ENCODE assay signal across 23 cellular contexts in genomic region chrX:118221733-118222132, GRCh38.
"Had no signal": no experiment of that assay in that cellular context is flagged by ENCODE, and none has a peak within 500 bp of the region (broad histone marks: within the 10 kb centered on the region; RNA-seq: fewer than 3 reads in every experiment).

No MANE protein-coding gene starts in this region.

- FAIRE-seq: small intestine, TTC549 had no signal

- DNase-seq: activated CD4-positive, alpha-beta T cell treated with anti-CD3 and anti-CD28 coated beads for 4 hours; activated CD8-positive, alpha-beta T cell treated with anti-CD3 and anti-CD28 coated beads for 36 hours; activated effector memory CD4-positive, alpha-beta T cell treated with Interleukin-2 at 50 U/mL for 16 hours; activated naive CD4-positive, alpha-beta T cell treated with anti-CD3 and anti-CD28 coated beads, Interleukin-2, amount 50 U/mL, for 16 hours; activated T-cell treated with anti-CD3 and anti-CD28 coated beads, Interleukin-2, amount 50 U/mL, for 4 hours; adrenal gland; caudate nucleus; cortex of kidney; effector memory CD8-positive, alpha-beta T cell; hippocampal formation; mesenchymal stem cell; naive thymus-derived CD8-positive, alpha-beta T cell; posterior cingulate gyrus; right cardiac atrium; small intestine; stimulated activated CD4-positive, alpha-beta T cell treated with anti-CD3 and anti-CD28 coated beads, Interleukin-4, amount 100 ng/mL, for 24 hours; stimulated activated naive CD4-positive, alpha-beta T cell treated with Interleukin-2 at 50 U/mL for 16 hours; T-helper 2 cell; transverse colon had no signal

- H3K27ac Mint-ChIP-seq: activated CD8-positive, alpha-beta T cell treated with anti-CD3 and anti-CD28 coated beads for 36 hours; effector memory CD8-positive, alpha-beta T cell; naive thymus-derived CD8-positive, alpha-beta T cell; WTC11 had no signal

- H3K27me3 Mint-ChIP-seq: activated CD8-positive, alpha-beta T cell treated with anti-CD3 and anti-CD28 coated beads for 36 hours; effector memory CD8-positive, alpha-beta T cell; naive thymus-derived CD8-positive, alpha-beta T cell had no signal

- H3K27me3 ChIP-seq: adrenal gland, neutrophil, transverse colon had no signal

- H3K36me3 Mint-ChIP-seq: naive thymus-derived CD8-positive, alpha-beta T cell; WTC11 had no signal

- H3K4me1 Mint-ChIP-seq: WTC11 had no signal

- H3K9me3 ChIP-seq: adrenal gland, neutrophil, transverse colon had no signal

- H3K4me3 ChIP-seq: adrenal gland, transverse colon had no signal

- H3K27ac ChIP-seq: adrenal gland, epithelial cell of prostate, neutrophil had no signal

- H3K36me3 ChIP-seq: adrenal gland, neutrophil, transverse colon had no signal

- H3K4me1 ChIP-seq: adrenal gland had no signal

- H3K9me3 Mint-ChIP-seq: activated CD8-positive, alpha-beta T cell treated with anti-CD3 and anti-CD28 coated beads for 36 hours; activated T-cell treated with anti-CD3 and anti-CD28 coated beads, Interleukin-2, amount 50 U/mL, for 4 hours; effector memory CD8-positive, alpha-beta T cell; naive thymus-derived CD8-positive, alpha-beta T cell; WTC11 had no signal

- ATAC-seq: activated CD8-positive, alpha-beta T cell treated with anti-CD3 and anti-CD28 coated beads for 36 hours; activated T-cell treated with anti-CD3 and anti-CD28 coated beads, Interleukin-2, amount 50 U/mL, for 4 hours; effector memory CD8-positive, alpha-beta T cell; naive thymus-derived CD8-positive, alpha-beta T cell; right cardiac atrium; WTC11 had no signal

- H3K4me3 Mint-ChIP-seq: activated CD8-positive, alpha-beta T cell treated with anti-CD3 and anti-CD28 coated beads for 36 hours; activated T-cell treated with anti-CD3 and anti-CD28 coated beads, Interleukin-2, amount 50 U/mL, for 4 hours; effector memory CD8-positive, alpha-beta T cell; naive thymus-derived CD8-positive, alpha-beta T cell; WTC11 had no signal
